8 cellular contexts compared by ENCODE assay signal in genomic region chr7:131692131-131692960, GRCh38.
DNase-seq lines count a peak whose midpoint lies in the region; ATAC-seq and TF ChIP-seq lines count a peak whose summit lies in the region.

No MANE protein-coding gene starts in this region.

- H3K4me3 ChIP-seq in AG09309 (ENCODE audit: control insufficient read depth, low read depth, low read length): no peak overlapping the region

- DNase-seq in AG09309 (ENCODE audit: low read depth) (no peak), NCI-H2227 (lab: John Stamatoyannopoulos, UW; ENCODE audit: unreplicated experiment) (peak; percentile 87), foreskin melanocyte (peak; percentile 7), occipital lobe (lab: John Stamatoyannopoulos, UW) (peak; percentile 13), cerebellar nuclear complex (lab: John Stamatoyannopoulos, UW) (no peak)
- peak in 2 of 3 experiments; percentile 35 to 67 for DNase-seq in activated CD8-positive, alpha-beta memory T cell treated with anti-CD3 and anti-CD28 coated beads for 48 hours (ENCODE audit: low read depth in 2 of 3, low spot score in 2 of 3)
- no peak for DNase-seq in effector CD4-positive, alpha-beta T cell

- peak; percentile 94 for TF ChIP-seq CTCF in AG09309 (IDR thresholded peaks at IDR 0.05; ENCODE audit: control insufficient read depth, insufficient read depth, low read depth, low read length, missing control alignments)

- peak; percentile 48 for ATAC-seq in GM18502 (IDR thresholded peaks at IDR 0.05; ENCODE audit: poor library complexity, unreplicated experiment)

Comparison
In these comparisons a context has a peak if more than half of its experiments do, and no peak if none do; other contexts are left out.
1. DNase-seq: peak in NCI-H2227 (single experiment), activated CD8-positive, alpha-beta memory T cell treated with anti-CD3 and anti-CD28 coated beads for 48 hours (2 of 3), foreskin melanocyte (single experiment) and occipital lobe (single experiment); none in AG09309 (single experiment), effector CD4-positive, alpha-beta T cell (single experiment) and cerebellar nuclear complex (0 of 2).